8 cellular contexts compared by ENCODE assay signal in the genomic region with DNA sequence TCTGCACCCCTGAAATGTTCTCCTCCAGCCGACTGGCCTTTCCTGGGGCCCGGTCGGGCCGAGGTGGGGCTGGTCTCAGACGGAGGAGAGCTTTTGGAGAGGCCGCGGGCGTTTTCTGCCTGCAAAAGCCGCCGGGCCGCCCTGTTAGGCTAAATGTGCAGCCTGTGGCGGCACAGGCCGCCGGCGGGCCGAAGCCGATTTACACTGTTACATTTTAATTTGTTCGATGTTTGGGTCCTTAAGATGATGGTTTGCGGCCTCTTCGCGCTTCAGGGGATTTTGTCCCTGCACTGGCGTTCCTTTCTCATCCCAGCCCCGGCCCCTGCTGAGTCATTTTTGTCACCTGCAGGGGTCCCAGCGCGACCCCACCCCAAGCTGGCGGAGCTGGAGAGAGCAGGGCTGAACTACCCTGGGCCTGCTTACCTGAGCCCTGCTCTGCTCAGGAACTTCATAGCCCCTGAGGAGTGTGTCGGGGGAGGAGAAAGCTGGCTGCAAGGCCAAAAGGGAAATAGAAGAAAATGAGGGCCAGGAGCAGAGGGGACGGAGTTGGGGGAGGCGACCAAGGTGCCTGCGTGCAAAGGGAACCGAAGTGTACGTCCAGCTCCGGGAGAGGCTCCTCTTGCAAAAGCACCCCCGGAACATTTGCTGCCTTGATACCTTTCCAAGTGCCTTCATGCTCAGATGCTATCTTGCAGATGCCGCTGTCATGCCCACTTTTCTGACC. TPM values are rescaled to one million over a fixed set of nuclear protein-coding genes. Genes with fewer than 3 reads are reported as not detected.
DNase-seq lines count a peak whose midpoint lies in the region; ATAC-seq and TF ChIP-seq lines count a peak whose summit lies in the region.

No MANE protein-coding gene starts in this region.

- H3K4me3 Mint-ChIP-seq in CD8-positive, alpha-beta memory T cell = peak overlapping the region; percentile 80 to 99 (median 82)
- H3K4me3 Mint-ChIP-seq in activated naive CD8-positive, alpha-beta T cell = peak overlapping the region; percentile 72

- POLR2A ChIA-PET in CD8-positive, alpha-beta memory T cell (lab: Charles Lee) = interaction anchor here (1.1 to 2.7 kb wide), 2 partner anchors 10 to 12 kb away, joined by 3 to 10 read pairs; no protein-coding TSS in a partner anchor

- ATAC-seq in GM21723 (IDR thresholded peaks at IDR 0.05; ENCODE audit: unreplicated experiment) = peak; percentile 18
- peak in 3 of 4 donors; percentile 2 to 44 (median 40) for ATAC-seq in psoas muscle
- no peak for ATAC-seq in HG03520 (IDR thresholded peaks at IDR 0.05; ENCODE audit: unreplicated experiment)

- TF ChIP-seq CTCF in right atrium auricular region (IDR thresholded peaks at IDR 0.05) = no peak
- TF ChIP-seq CTCF in psoas muscle (IDR thresholded peaks at IDR 0.05) = no peak

- peak overlapping the region; percentile 57 for H3K27ac ChIP-seq in CD8-positive, alpha-beta memory T cell (ENCODE audit: low read depth, low read length)
- H3K27ac ChIP-seq in right atrium auricular region (peak overlapping the region; percentile 81 to 84), psoas muscle (peak overlapping the region; percentile 82)

- peaks cover 33% of the 10 kb centered on the region for H3K4me1 ChIP-seq in CD8-positive, alpha-beta memory T cell (ENCODE audit: insufficient read depth, low read length)
- H3K4me1 ChIP-seq in right atrium auricular region (peaks cover 0 to 23% of the 10 kb centered on the region in 2 donors), psoas muscle (peaks cover 15% of the 10 kb centered on the region)

- H3K4me1 Mint-ChIP-seq in CD8-positive, alpha-beta memory T cell = peaks cover 30 to 40% (median 38%) of the 10 kb centered on the region in 3 donors
- peaks cover 28% of the 10 kb centered on the region for H3K4me1 Mint-ChIP-seq in activated naive CD8-positive, alpha-beta T cell (ENCODE audit: low read depth)

- no peaks in the 10 kb centered on the region for H3K9me3 Mint-ChIP-seq in CD8-positive, alpha-beta memory T cell
- H3K9me3 Mint-ChIP-seq in activated naive CD8-positive, alpha-beta T cell (ENCODE audit: low read depth) = no peaks in the 10 kb centered on the region

- no peaks in the 10 kb centered on the region for H3K36me3 ChIP-seq in CD8-positive, alpha-beta memory T cell (ENCODE audit: insufficient read depth, low read length)
- H3K36me3 ChIP-seq in right atrium auricular region (no peaks in the 10 kb centered on the region), psoas muscle (ENCODE audit: insufficient read depth in 1 of 2, low read depth in 1 of 2) (peaks cover 0 to 2% of the 10 kb centered on the region in 2 donors)

- CTCF ChIA-PET in CD8-positive, alpha-beta memory T cell (lab: Charles Lee) = interaction anchor here (1.2 to 5.7 kb wide), 3 partner anchors 11 to 22 kb away, joined by 3 to 24 read pairs (median 4); no protein-coding TSS in a partner anchor

- peaks cover 0 to 7% of the 10 kb centered on the region in 2 donors for H3K27me3 Mint-ChIP-seq in CD8-positive, alpha-beta memory T cell
- H3K27me3 Mint-ChIP-seq in activated naive CD8-positive, alpha-beta T cell = no peaks in the 10 kb centered on the region

- H3K9me3 ChIP-seq in CD8-positive, alpha-beta memory T cell (ENCODE audit: low read length) = no peaks in the 10 kb centered on the region
- H3K9me3 ChIP-seq in right atrium auricular region (no peaks in the 10 kb centered on the region), psoas muscle (no peaks in the 10 kb centered on the region)

- intact Hi-C loops in psoas muscle (cut with DNase I) = loop anchor here in 1 of 2 donors (5.0 kb wide), 1 partner anchor 34 kb away; no protein-coding TSS in a partner anchor

- H3K27me3 ChIP-seq in CD8-positive, alpha-beta memory T cell (ENCODE audit: insufficient read depth, low read length, poor library complexity, severe bottlenecking) = no peaks in the 10 kb centered on the region
- no peaks in the 10 kb centered on the region for H3K27me3 ChIP-seq in right atrium auricular region
- H3K27me3 ChIP-seq in psoas muscle (ENCODE audit: insufficient read depth in 3 of 3, low read length in 2 of 3) = peaks cover 0 to 13% (median 0%) of the 10 kb centered on the region in 3 donors

- H3K4me3 ChIP-seq in CD8-positive, alpha-beta memory T cell (ENCODE audit: low read length) = peak overlapping the region; percentile 60
- H3K4me3 ChIP-seq in right atrium auricular region (peak overlapping the region; percentile 43 to 62), psoas muscle (peak overlapping the region; percentile 77)

- H3K36me3 Mint-ChIP-seq in CD8-positive, alpha-beta memory T cell = peaks cover 0 to 20% (median 2%) of the 10 kb centered on the region in 3 donors
- H3K36me3 Mint-ChIP-seq in activated naive CD8-positive, alpha-beta T cell = no peaks in the 10 kb centered on the region

- H3K27ac Mint-ChIP-seq in CD8-positive, alpha-beta memory T cell = peak overlapping the region; percentile 88 to 98 (median 92)
- peak overlapping the region; percentile 88 for H3K27ac Mint-ChIP-seq in activated naive CD8-positive, alpha-beta T cell

- no peak for DNase-seq in CD8-positive, alpha-beta memory T cell
- DNase-seq in NCI-H146 treated with DMSO at 0.1 percent for 48 hours (lab: John Stamatoyannopoulos, UW; ENCODE audit: unreplicated experiment) = peak; percentile 35
- DNase-seq in right atrium auricular region (ENCODE audit: low spot score) = no peak
- DNase-seq in psoas muscle = peak; percentile 16 to 68
- no peak for DNase-seq in stimulated activated naive CD4-positive, alpha-beta T cell treated with Interleukin-2 at 50 U/mL for 16 hours (lab: John Stamatoyannopoulos, UW)

- WGBS in psoas muscle, 3 donors = 2 to 8% (median 2%) methylated on average over 32 to 35 of the region's 35 CpGs

RNA-seq across cellular contexts. Expression of a gene that starts 0.9 kb away (rescaled TPM):
- total RNA-seq in CD8-positive, alpha-beta memory T cell = 100 to 1,000 TPM; 156 to 163 TPM
- polyA plus RNA-seq in CD8-positive, alpha-beta memory T cell = 155 TPM
- total RNA-seq in right atrium auricular region (10 to 100 TPM; 70.7 to 72.2 TPM), psoas muscle (100 to 1,000 TPM in 1 of 4 donors, 10 to 100 TPM in 3; 81.1 to 107 (median 90.5) TPM)
- 100 to 1,000 TPM in 2 of 3 donors, 10 to 100 TPM in 1; 85.0 to 139 (median 111) TPM for polyA plus RNA-seq in psoas muscle

Comparison
In these comparisons a context has a peak if more than half of its experiments do, and no peak if none do; other contexts are left out.
1. DNase-seq: peak in NCI-H146 treated with DMSO at 0.1 percent for 48 hours (single experiment) and psoas muscle (2 of 2); none in CD8-positive, alpha-beta memory T cell (0 of 5), right atrium auricular region (single experiment) and stimulated activated naive CD4-positive, alpha-beta T cell treated with Interleukin-2 at 50 U/mL for 16 hours (single experiment).
2. Peak in every context shown above with its lines, with median percentiles within 50 percentile points of each other: H3K27ac ChIP-seq and H3K4me3 ChIP-seq.